22 cellular contexts compared by ENCODE assay signal in genomic region chr15:67190326-67190725, GRCh38.
DNase-seq lines count a peak whose midpoint lies in the region; ATAC-seq and TF ChIP-seq lines count a peak whose summit lies in the region.
"Had no signal": no experiment of that assay in that cellular context is flagged by ENCODE, and none has a peak within 500 bp of the region (broad histone marks: within the 10 kb centered on the region; RNA-seq: fewer than 3 reads in every experiment).

No MANE protein-coding gene starts in this region.

- in situ Hi-C loops in GM23248 (cut with MboI), result no loop called here

- intact Hi-C loops in thyroid gland (cut with DNase I), result no loop called here

- H3K9ac ChIP-seq in GM23248 (no peak overlapping the region), MM.1S (ENCODE audit: low read length) (no peak overlapping the region)

- no peak overlapping the region for H3K4me3 ChIP-seq in GM23248
- H3K4me3 ChIP-seq in choroid plexus epithelial cell (ENCODE audit: low read depth, low read length), result no peak overlapping the region
- no peak overlapping the region for H3K4me3 ChIP-seq in osteoblast (ENCODE audit: insufficient read depth, low read length)
- no peak overlapping the region for H3K4me3 ChIP-seq in thyroid gland (replicated peaks in 1 of 3)
- H3K4me3 ChIP-seq in MM.1S (ENCODE audit: low read length), result no peak overlapping the region
- H3K4me3 ChIP-seq: dorsolateral prefrontal cortex, SJCRH30 had no signal

- peaks cover 36% of the 10 kb centered on the region for H3K36me3 ChIP-seq in GM23248 (ENCODE audit: low read depth)
- peaks cover 99% of the 10 kb centered on the region for H3K36me3 ChIP-seq in osteoblast (ENCODE audit: insufficient read depth, low read length)
- H3K36me3 ChIP-seq in thyroid gland, result peaks cover 28 to 29% of the 10 kb centered on the region in 2 donors
- no peaks in the 10 kb centered on the region for H3K36me3 ChIP-seq in MM.1S (replicated peaks; ENCODE audit: insufficient read depth, low read length)

- no peaks in the 10 kb centered on the region for H3K79me2 ChIP-seq in GM23248 (ENCODE audit: insufficient read depth)
- H3K79me2 ChIP-seq in osteoblast (ENCODE audit: insufficient read depth, low read length), result peaks cover 12% of the 10 kb centered on the region
- no peaks in the 10 kb centered on the region for H3K79me2 ChIP-seq in MM.1S (ENCODE audit: low read length)

- WGBS in GM23248 (ENCODE audit: low coverage in 1 of 2, low lambda C conversion rate in 2 of 2, missing lambda C conversion rate in 2 of 2), 2 experiments, result 100% methylated on average over 2 of the region's 2 CpGs
- WGBS in thyroid gland, 2 donors, result 92 to 100% methylated on average over 2 of the region's 2 CpGs

- H3K4me1 ChIP-seq in GM23248 (ENCODE audit: insufficient read depth), result peaks cover 47% of the 10 kb centered on the region
- H3K4me1 ChIP-seq in osteoblast (ENCODE audit: insufficient read depth, low read length), result peaks cover 39% of the 10 kb centered on the region
- peaks cover 37 to 48% of the 10 kb centered on the region in 2 donors for H3K4me1 ChIP-seq in thyroid gland
- H3K4me1 ChIP-seq in MM.1S (ENCODE audit: low read length), result no peaks in the 10 kb centered on the region
- H3K4me1 ChIP-seq: SJCRH30 had no signal

- no peak for ATAC-seq in GM18502 (IDR thresholded peaks at IDR 0.05; ENCODE audit: poor library complexity, unreplicated experiment)
- ATAC-seq in GM21367 (IDR thresholded peaks at IDR 0.05; ENCODE audit: unreplicated experiment), result no peak
- ATAC-seq: activated T-helper 17 cell treated with anti-CD3 and anti-CD28 coated beads, Interleukin-2, amount 50 U/mL, for 72 hours; stimulated activated memory B cell treated with anti-CD40 and anti-IgM and Interleukin-4, amounts not matched to agents 10 μg/mL and 1 μg/mL and 100 μg/mL, for 72 hours had no signal

- no peaks in the 10 kb centered on the region for H3K27me3 ChIP-seq in GM23248 (replicated peaks; ENCODE audit: insufficient read depth)
- no peaks in the 10 kb centered on the region for H3K27me3 ChIP-seq in osteoblast (ENCODE audit: insufficient read depth, low read length)
- no peaks in the 10 kb centered on the region for H3K27me3 ChIP-seq in thyroid gland
- no peaks in the 10 kb centered on the region for H3K27me3 ChIP-seq in MM.1S (replicated peaks; ENCODE audit: insufficient read depth, low read length)
- H3K27me3 ChIP-seq: dorsolateral prefrontal cortex, SJCRH30 had no signal

- TF ChIP-seq POLR2A in thyroid gland (IDR thresholded peaks at IDR 0.05), result no peak

- no peak overlapping the region for H2AFZ ChIP-seq in GM23248
- no peak overlapping the region for H2AFZ ChIP-seq in osteoblast (ENCODE audit: low read length)
- H2AFZ ChIP-seq in MM.1S (ENCODE audit: low read length), result no peak overlapping the region

- no peaks in the 10 kb centered on the region for H4K20me1 ChIP-seq in GM23248 (ENCODE audit: insufficient read depth)
- H4K20me1 ChIP-seq in osteoblast (ENCODE audit: insufficient read depth, low read length), result no peaks in the 10 kb centered on the region
- no peaks in the 10 kb centered on the region for H4K20me1 ChIP-seq in MM.1S (ENCODE audit: insufficient read depth, low read length)

- H3K9me3 ChIP-seq in GM23248 (ENCODE audit: low read depth), result no peaks in the 10 kb centered on the region
- H3K9me3 ChIP-seq in osteoblast (ENCODE audit: low read depth, low read length), result no peaks in the 10 kb centered on the region
- H3K9me3 ChIP-seq in thyroid gland, result no peaks in the 10 kb centered on the region
- no peaks in the 10 kb centered on the region for H3K9me3 ChIP-seq in MM.1S (replicated peaks; ENCODE audit: insufficient read depth, low read length)
- H3K9me3 ChIP-seq: SJCRH30 had no signal

- H3K27ac ChIP-seq in GM23248, result peak overlapping the region; percentile 93
- peak overlapping the region; percentile 22 for H3K27ac ChIP-seq in osteoblast (ENCODE audit: low read depth, low read length)
- peak overlapping the region; percentile 59 to 71 (median 62) for H3K27ac ChIP-seq in thyroid gland
- H3K27ac ChIP-seq in MM.1S (ENCODE audit: low read length), result no peak overlapping the region
- H3K27ac ChIP-seq: SJCRH30 had no signal

- TF ChIP-seq CTCF in choroid plexus epithelial cell (conservative IDR thresholded peaks at IDR 0.05; ENCODE audit: low read depth, low read length), result no peak
- no peak for TF ChIP-seq CTCF in osteoblast (IDR thresholded peaks at IDR 0.05; ENCODE audit: extremely low read depth, low read depth, low read length)
- no peak for TF ChIP-seq CTCF in thyroid gland (IDR thresholded peaks at IDR 0.05)
- no peak for TF ChIP-seq CTCF in MM.1S (IDR thresholded peaks at IDR 0.05; ENCODE audit: low read length)

- DNase-seq in GM23248, result no peak
- peak; percentile 1 for DNase-seq in choroid plexus epithelial cell (ENCODE audit: low read depth)
- DNase-seq in osteoblast (ENCODE audit: insufficient read length, low spot score, missing footprints), result no peak
- DNase-seq in thyroid gland, result no peak
- DNase-seq in effector CD8-positive, alpha-beta T cell (lab: John Stamatoyannopoulos, UW), result no peak
- no peak for DNase-seq in MM.1S
- DNase-seq: activated B cell treated with CpG ODN at 0.5 μM for 24 hours; activated CD8-positive, alpha-beta memory T cell treated with anti-CD3 and anti-CD28 coated beads for 24 hours; dorsolateral prefrontal cortex; erythroblast; glutamatergic neuron; Karpas-422; mesendoderm; NCI-H1105 treated with DMSO at 0.1 percent for 48 hours; NCI-H2171; SJCRH30; stimulated activated CD4-positive, alpha-beta T cell treated with anti-CD3 and anti-CD28 coated beads, Interleukin-15, amount 100 ng/mL, for 24 hours; T-helper 2 cell had no signal

- H3K4me2 ChIP-seq in GM23248 (ENCODE audit: unreplicated experiment) (no peak overlapping the region), osteoblast (ENCODE audit: insufficient read depth, low read length) (no peak overlapping the region), MM.1S (ENCODE audit: low read depth, low read length) (no peak overlapping the region)

- H3K9me2 ChIP-seq in GM23248 (ENCODE audit: insufficient read depth), result no peaks in the 10 kb centered on the region
- no peaks in the 10 kb centered on the region for H3K9me2 ChIP-seq in MM.1S (replicated peaks; ENCODE audit: insufficient read depth, low read length)

- H3F3A ChIP-seq in GM23248 (ENCODE audit: insufficient read depth) (peaks cover 88% of the 10 kb centered on the region), MM.1S (ENCODE audit: insufficient read depth, low read length) (no peaks in the 10 kb centered on the region)
